Comparison of ENCODE assay signal across 20 cellular contexts in the genomic region with DNA sequence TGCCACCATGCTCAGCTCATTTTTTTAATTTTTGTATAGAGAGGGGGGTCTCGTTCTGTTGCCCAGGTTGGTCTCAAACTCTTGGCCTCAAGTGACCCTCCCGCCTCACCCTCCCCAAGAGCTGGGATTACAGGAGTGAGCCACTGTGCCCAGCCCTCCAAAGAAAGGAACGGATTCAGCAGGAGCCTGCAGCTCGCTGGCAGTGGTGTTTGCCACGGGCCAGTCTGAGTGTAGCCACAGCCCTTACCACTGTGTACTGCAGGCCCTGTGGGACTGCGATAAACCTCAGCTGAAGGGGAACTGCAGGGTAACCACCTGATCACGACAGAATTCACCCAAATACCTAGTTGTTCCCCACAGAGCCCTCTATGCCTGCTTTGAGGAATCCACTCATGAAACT. TPM values are rescaled to one million over a fixed set of nuclear protein-coding genes. Genes with fewer than 3 reads are reported as not detected.
"Had no signal": no experiment of that assay in that cellular context is flagged by ENCODE, and none has a peak within 500 bp of the region (broad histone marks: within the 10 kb centered on the region; RNA-seq: fewer than 3 reads in every experiment).

No MANE protein-coding gene starts in this region.

- H3K9me3 ChIP-seq: stomach, testis had no signal

- H3K9me3 Mint-ChIP-seq: activated CD8-positive, alpha-beta T cell treated with anti-CD3 and anti-CD28 coated beads for 36 hours; nephron progenitor cell; stimulated activated effector memory CD8-positive, alpha-beta T cell treated with anti-CD3 and anti-CD28 coated beads, Interleukin-12 subunit alpha, Interleukin-12 subunit beta, amount 100 ng/mL, for 72 hours had no signal

- H3K4me3 ChIP-seq: dorsolateral prefrontal cortex, SK-N-MC, skin epidermis, stomach, testis had no signal

- H3K27ac ChIP-seq: SK-N-MC, stomach, testis had no signal

- H3K27me3 ChIP-seq: dorsolateral prefrontal cortex, stomach, testis had no signal

- H3K27me3 Mint-ChIP-seq: activated CD4-positive, alpha-beta T cell treated with anti-CD3 and anti-CD28 coated beads for 36 hours; activated CD8-positive, alpha-beta T cell treated with anti-CD3 and anti-CD28 coated beads for 36 hours; activated naive CD8-positive, alpha-beta T cell had no signal

- H3K4me3 Mint-ChIP-seq: activated CD4-positive, alpha-beta T cell treated with anti-CD3 and anti-CD28 coated beads for 36 hours; activated CD8-positive, alpha-beta T cell treated with anti-CD3 and anti-CD28 coated beads for 36 hours; activated naive CD8-positive, alpha-beta T cell; nephron progenitor cell; stimulated activated effector memory CD8-positive, alpha-beta T cell treated with anti-CD3 and anti-CD28 coated beads, Interleukin-12 subunit alpha, Interleukin-12 subunit beta, amount 100 ng/mL, for 72 hours had no signal

- H3K4me1 ChIP-seq: testis had no signal

- H3K27ac Mint-ChIP-seq: activated CD4-positive, alpha-beta T cell treated with anti-CD3 and anti-CD28 coated beads for 36 hours; activated CD8-positive, alpha-beta T cell treated with anti-CD3 and anti-CD28 coated beads for 36 hours; activated naive CD8-positive, alpha-beta T cell; nephron progenitor cell; stimulated activated effector memory CD8-positive, alpha-beta T cell treated with anti-CD3 and anti-CD28 coated beads, Interleukin-12 subunit alpha, Interleukin-12 subunit beta, amount 100 ng/mL, for 72 hours had no signal

- DNase-seq: activated CD4-positive, alpha-beta T cell treated with anti-CD3 and anti-CD28 coated beads for 36 hours; activated CD8-positive, alpha-beta T cell treated with anti-CD3 and anti-CD28 coated beads for 36 hours; foreskin melanocyte; mammary epithelial cell; nephron progenitor cell; nucleus accumbens; stimulated activated CD4-positive, alpha-beta T cell treated with anti-CD3 and anti-CD28 coated beads, Interleukin-15, amount 100 ng/mL, for 24 hours; stimulated activated CD4-positive, alpha-beta T cell treated with anti-CD3 and anti-CD28 coated beads, Interleukin-4, amount 100 ng/mL, for 1 hour; stomach; testis had no signal

- ATAC-seq: activated CD4-positive, alpha-beta T cell treated with anti-CD3 and anti-CD28 coated beads for 36 hours; activated CD8-positive, alpha-beta T cell treated with anti-CD3 and anti-CD28 coated beads for 36 hours; left lobe of liver; stimulated activated effector memory CD8-positive, alpha-beta T cell treated with anti-CD3 and anti-CD28 coated beads, Interleukin-12 subunit alpha, Interleukin-12 subunit beta, amount 100 ng/mL, for 72 hours had no signal

RNA-seq across cellular contexts. Expression of a gene that starts 11.1 kb away (rescaled TPM):
- total RNA-seq: activated CD4-positive, alpha-beta T cell treated with anti-CD3 and anti-CD28 coated beads for 36 hours; activated CD8-positive, alpha-beta T cell treated with anti-CD3 and anti-CD28 coated beads for 36 hours; left lobe of liver; mammary epithelial cell; myocyte; stomach; T-helper 2 cell treated with Interferon-gamma antibody and Interleukin-4, amounts not matched to agents 100 ng/mL and 5 ng/mL, for 36 hours; ureter had no signal
- polyA plus RNA-seq: keratinocyte, mammary epithelial cell, stomach had no signal
